Comparison of ENCODE assay signal across 1 cellular context in the genomic region with DNA sequence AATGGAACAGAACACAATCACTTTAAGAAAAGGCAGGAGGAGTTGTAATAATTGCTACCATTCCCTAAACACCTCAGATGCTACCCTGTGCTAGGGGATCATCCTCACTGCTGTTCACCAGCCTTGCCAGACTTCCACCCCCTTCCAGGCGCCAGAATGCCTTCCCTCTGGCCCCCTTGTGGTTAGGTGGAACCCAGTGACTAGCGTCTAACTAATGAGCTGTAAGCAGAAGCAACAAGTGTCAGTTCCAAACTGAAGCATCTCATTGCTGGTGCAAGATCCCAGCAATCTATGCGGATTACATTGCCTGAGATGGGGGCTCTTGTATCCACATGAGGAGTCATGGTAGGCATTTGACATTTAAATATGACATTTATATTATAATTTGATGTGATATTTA.
TF ChIP-seq lines count a peak whose summit lies in the region.

No MANE protein-coding gene starts in this region.

TF ChIP-seq in H1, 55 proteins besides CTCF, POLR2A, EP300 and RAD21 (continued from another document):
- TF ChIP-seq, protein P1, sequence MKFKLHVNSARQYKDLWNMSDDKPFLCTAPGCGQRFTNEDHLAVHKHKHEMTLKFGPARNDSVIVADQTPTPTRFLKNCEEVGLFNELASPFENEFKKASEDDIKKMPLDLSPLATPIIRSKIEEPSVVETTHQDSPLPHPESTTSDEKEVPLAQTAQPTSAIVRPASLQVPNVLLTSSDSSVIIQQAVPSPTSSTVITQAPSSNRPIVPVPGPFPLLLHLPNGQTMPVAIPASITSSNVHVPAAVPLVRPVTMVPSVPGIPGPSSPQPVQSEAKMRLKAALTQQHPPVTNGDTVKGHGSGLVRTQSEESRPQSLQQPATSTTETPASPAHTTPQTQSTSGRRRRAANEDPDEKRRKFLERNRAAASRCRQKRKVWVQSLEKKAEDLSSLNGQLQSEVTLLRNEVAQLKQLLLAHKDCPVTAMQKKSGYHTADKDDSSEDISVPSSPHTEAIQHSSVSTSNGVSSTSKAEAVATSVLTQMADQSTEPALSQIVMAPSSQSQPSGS (IDR thresholded peaks at IDR 0.05; ENCODE audit: low read length): no peak
- TF ChIP-seq ZNF274 (IDR thresholded peaks at IDR 0.05; ENCODE audit: borderline replicate concordance, extremely low read depth, low read length) (no peak), SAP30 (IDR thresholded peaks at IDR 0.05; ENCODE audit: insufficient read depth, insufficient replicate concordance, low read length) (no peak), CREB1 (IDR thresholded peaks at IDR 0.05) (no peak), RBBP5 (IDR thresholded peaks at IDR 0.05; ENCODE audit: borderline replicate concordance, low read depth, low read length) (no peak), KDM1A (IDR thresholded peaks at IDR 0.05; ENCODE audit: borderline replicate concordance, low read length) (no peak), SIRT6 (IDR thresholded peaks at IDR 0.05; ENCODE audit: low read length) (no peak), SP2 (IDR thresholded peaks at IDR 0.05; ENCODE audit: low read length) (no peak), CHD1 (IDR thresholded peaks at IDR 0.05; ENCODE audit: low read depth, low read length) (no peak), EGR1 (IDR thresholded peaks at IDR 0.05; ENCODE audit: borderline replicate concordance, low read depth, low read length) (no peak), EZH2 (IDR thresholded peaks at IDR 0.05; ENCODE audit: low read depth, low read length, severe bottlenecking) (no peak), GABPA (IDR thresholded peaks at IDR 0.05; ENCODE audit: borderline replicate concordance, insufficient read depth, low read length) (no peak), BRCA1 (IDR thresholded peaks at IDR 0.05; ENCODE audit: low read depth, low read length) (no peak), SP1 (IDR thresholded peaks at IDR 0.05; ENCODE audit: low read depth, low read length) (no peak)
- TF ChIP-seq, protein P2, sequence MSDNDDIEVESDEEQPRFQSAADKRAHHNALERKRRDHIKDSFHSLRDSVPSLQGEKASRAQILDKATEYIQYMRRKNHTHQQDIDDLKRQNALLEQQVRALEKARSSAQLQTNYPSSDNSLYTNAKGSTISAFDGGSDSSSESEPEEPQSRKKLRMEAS (IDR thresholded peaks at IDR 0.05): no peak
